Comparison of ENCODE assay signal across 8 cellular contexts in the genomic region with DNA sequence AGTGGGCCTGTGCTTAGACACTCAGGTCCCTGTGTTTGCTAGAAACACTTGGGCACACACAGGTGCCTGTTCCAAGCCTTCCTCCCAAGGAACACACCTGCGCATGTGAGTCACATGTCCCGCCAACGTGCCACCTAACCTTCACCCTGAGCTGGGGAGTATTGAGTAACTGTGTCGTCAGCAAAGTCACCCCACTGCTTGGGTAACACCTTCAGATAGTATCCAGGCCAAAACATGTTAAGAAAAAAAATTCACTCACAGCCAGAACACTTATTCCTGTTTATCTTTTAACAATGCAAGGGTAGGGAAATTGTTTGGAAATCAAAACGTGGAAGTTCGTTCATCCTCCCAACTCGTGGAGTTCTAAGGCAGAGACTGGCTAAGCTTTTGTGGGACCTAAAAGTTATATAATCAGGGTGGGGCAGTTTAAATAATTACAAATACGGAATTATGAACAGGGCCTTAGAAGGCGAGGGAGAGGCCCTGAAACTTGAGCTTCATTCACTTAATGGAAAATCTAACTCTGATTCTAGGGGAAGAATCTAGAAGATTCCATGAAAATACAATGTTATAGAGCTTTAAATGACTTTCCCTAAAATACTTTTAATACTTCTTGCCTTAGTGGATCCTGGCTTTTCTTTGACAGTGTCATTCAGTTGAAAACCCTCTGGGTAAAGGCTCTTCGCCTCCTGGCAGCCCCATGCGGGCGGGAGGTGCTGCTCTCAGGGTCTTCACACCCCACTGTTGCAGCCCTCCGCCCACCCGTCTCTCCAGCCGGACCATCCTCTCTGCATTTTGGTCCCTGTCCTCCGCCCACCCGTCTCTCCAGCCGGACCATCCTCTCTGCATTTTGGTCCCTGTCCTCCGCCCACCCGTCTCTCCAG. TPM values are rescaled to one million over a fixed set of nuclear protein-coding genes. Genes with fewer than 3 reads are reported as not detected.
DNase-seq lines count a peak whose midpoint lies in the region; ATAC-seq, FAIRE-seq and TF ChIP-seq lines count a peak whose summit lies in the region.

No MANE protein-coding gene starts in this region.

- H3K9me3 Mint-ChIP-seq in activated CD4-positive, alpha-beta T cell treated with anti-CD3 and anti-CD28 coated beads, Interleukin-2, amount 10 ng/mL, durations not matched to agents 7 days and 5 days, result peaks cover 3% of the 10 kb centered on the region

- peak overlapping the region; percentile 30 for H3K27ac ChIP-seq in endothelial cell of umbilical vein (ENCODE audit: insufficient read depth, low read depth, low read length)
- no peak overlapping the region for H3K27ac ChIP-seq in neural cell (ENCODE audit: low read length)
- H3K27ac ChIP-seq in upper lobe of right lung, result peak overlapping the region; percentile 88

- peak overlapping the region; percentile 43 for H2AFZ ChIP-seq in endothelial cell of umbilical vein (ENCODE audit: low read depth, low read length)
- H2AFZ ChIP-seq in neural cell (ENCODE audit: low read depth, low read length), result no peak overlapping the region

- H4K20me1 ChIP-seq in endothelial cell of umbilical vein (replicated peaks; ENCODE audit: control insufficient read depth, extremely low read depth, insufficient read depth, low read length) (no peaks in the 10 kb centered on the region), neural cell (ENCODE audit: insufficient read depth) (no peaks in the 10 kb centered on the region)

- H3K9me1 ChIP-seq in endothelial cell of umbilical vein (replicated peaks; ENCODE audit: control insufficient read depth, extremely low read depth, insufficient read depth, low read length), result no peaks in the 10 kb centered on the region

- TF ChIP-seq CTCF in endothelial cell of umbilical vein (IDR thresholded peaks at IDR 0.05; ENCODE audit: extremely low read depth in 1 of 2, insufficient read depth in 1 of 2, low read depth in 1 of 2, low read length in 2 of 2), result no peak
- TF ChIP-seq CTCF in neural cell (IDR thresholded peaks at IDR 0.05; ENCODE audit: poor library complexity, severe bottlenecking), result no peak
- TF ChIP-seq CTCF in upper lobe of right lung (IDR thresholded peaks at IDR 0.05), result no peak

- POLR2A ChIA-PET in activated CD4-positive, alpha-beta T cell treated with anti-CD3 and anti-CD28 coated beads, Interleukin-2, amount 10 ng/mL, durations not matched to agents 7 days and 5 days (lab: Charles Lee), result no interaction called here
- POLR2A ChIA-PET in endothelial cell of umbilical vein (lab: Charles Lee), result interaction anchor here (1.3 kb wide), 1 partner anchor 131 kb away, joined by 4 read pairs; no protein-coding TSS in a partner anchor

- BruUV-seq in endothelial cell of umbilical vein (replicated peaks; lab: Mats Ljungman, UMichigan), result no TSS peak

- dilution Hi-C loops in endothelial cell of umbilical vein (cut with MboI; ENCODE audit: extremely low pct_ligation_motif_present, low sequenced_read_pairs), result no loop called here

- no peak overlapping the region for H3K4me3 Mint-ChIP-seq in activated CD4-positive, alpha-beta T cell treated with anti-CD3 and anti-CD28 coated beads, Interleukin-2, amount 10 ng/mL, durations not matched to agents 7 days and 5 days

- H3K27ac Mint-ChIP-seq in activated CD4-positive, alpha-beta T cell treated with anti-CD3 and anti-CD28 coated beads, Interleukin-2, amount 10 ng/mL, durations not matched to agents 7 days and 5 days, result peak overlapping the region; percentile 63

- H3K9ac ChIP-seq in endothelial cell of umbilical vein (replicated peaks; ENCODE audit: extremely low read depth, insufficient read depth, low read length), result no peak overlapping the region
- peak overlapping the region; percentile 39 for H3K9ac ChIP-seq in neural cell (ENCODE audit: low read length)

- CTCF ChIA-PET in activated CD4-positive, alpha-beta T cell treated with anti-CD3 and anti-CD28 coated beads, Interleukin-2, amount 10 ng/mL, durations not matched to agents 7 days and 5 days (lab: Charles Lee), result interaction anchor here (0.9 to 2.3 kb wide), 8 partner anchors 8 to 131 kb away, joined by 3 to 10 read pairs (median 4); no protein-coding TSS in a partner anchor
- CTCF ChIA-PET in endothelial cell of umbilical vein (lab: Charles Lee), result interaction anchor here (0.9 to 4.9 kb wide), 7 partner anchors 8 to 279 kb away, joined by 3 to 89 read pairs (median 14); no protein-coding TSS in a partner anchor

- H3K36me3 ChIP-seq in endothelial cell of umbilical vein (ENCODE audit: control insufficient read depth in 2 of 2, extremely low read depth in 1 of 2, insufficient read depth in 2 of 2, low read length in 2 of 2) (no peaks in the 10 kb centered on the region), neural cell (ENCODE audit: insufficient read depth, low read length) (no peaks in the 10 kb centered on the region), upper lobe of right lung (no peaks in the 10 kb centered on the region)

- H3K4me3 ChIP-seq in endothelial cell of umbilical vein (replicated peaks in 1 of 3; ENCODE audit: insufficient read depth in 1 of 3, low read depth in 1 of 3, low read length in 3 of 3) (no peak overlapping the region), neural cell (ENCODE audit: low read length) (peak overlapping the region; percentile 74), upper lobe of right lung (peak overlapping the region; percentile 19)

- peaks cover 25% of the 10 kb centered on the region for H3K4me1 Mint-ChIP-seq in activated CD4-positive, alpha-beta T cell treated with anti-CD3 and anti-CD28 coated beads, Interleukin-2, amount 10 ng/mL, durations not matched to agents 7 days and 5 days

- no peaks in the 10 kb centered on the region for H3K79me2 ChIP-seq in endothelial cell of umbilical vein (ENCODE audit: control insufficient read depth, insufficient read depth, low read length)
- H3K79me2 ChIP-seq in neural cell (replicated peaks; ENCODE audit: insufficient read depth, low read length), result no peaks in the 10 kb centered on the region

- peak; percentile 27 for DNase-seq in EH (ENCODE audit: low read depth)
- peak; percentile 32 for DNase-seq in activated CD4-positive, alpha-beta T cell treated with anti-CD3 and anti-CD28 coated beads, Interleukin-2, amount 10 ng/mL, durations not matched to agents 7 days and 5 days
- DNase-seq in endothelial cell of umbilical vein (ENCODE audit: low read depth, low spot score), result peak; percentile 33
- DNase-seq in upper lobe of right lung, result peak; percentile 93
- DNase-seq in NCI-H510A (lab: John Stamatoyannopoulos, UW), result no peak

- peaks cover 13% of the 10 kb centered on the region for H3K4me1 ChIP-seq in endothelial cell of umbilical vein (ENCODE audit: control insufficient read depth, extremely low read depth, insufficient read depth, low read length)
- peaks cover 26% of the 10 kb centered on the region for H3K4me1 ChIP-seq in upper lobe of right lung

- H3K9me2 ChIP-seq in neural cell (ENCODE audit: insufficient read depth, low read length), result no peaks in the 10 kb centered on the region

- ATAC-seq in upper lobe of right lung (peak; percentile 56), GM21515 (IDR thresholded peaks at IDR 0.05; ENCODE audit: unreplicated experiment) (no peak), HG03039 (IDR thresholded peaks at IDR 0.05; ENCODE audit: unreplicated experiment) (no peak)

- FAIRE-seq in endothelial cell of umbilical vein (lab: Jason Lieb, UNC), result no peak

- H3K4me2 ChIP-seq in endothelial cell of umbilical vein (ENCODE audit: insufficient read depth, low read length) (no peak overlapping the region), neural cell (ENCODE audit: low read length) (no peak overlapping the region)

- H3K9me3 ChIP-seq in endothelial cell of umbilical vein (replicated peaks; ENCODE audit: control insufficient read depth, insufficient read depth, low read length) (no peaks in the 10 kb centered on the region), neural cell (ENCODE audit: low read length) (no peaks in the 10 kb centered on the region), upper lobe of right lung (no peaks in the 10 kb centered on the region)

- H3K27me3 ChIP-seq in endothelial cell of umbilical vein (ENCODE audit: control insufficient read depth in 2 of 2, insufficient read depth in 2 of 2, low read length in 2 of 2), result no peaks in the 10 kb centered on the region
- no peaks in the 10 kb centered on the region for H3K27me3 ChIP-seq in neural cell (ENCODE audit: insufficient read depth, low read depth, low read length)
- H3K27me3 ChIP-seq in upper lobe of right lung, result no peaks in the 10 kb centered on the region

- no peak for TF ChIP-seq POLR2A in endothelial cell of umbilical vein (IDR thresholded peaks at IDR 0.05; ENCODE audit: low read depth, low read length)

- no peak for TF ChIP-seq RAD21 in neural cell (conservative IDR thresholded peaks at IDR 0.05)

- intact Hi-C loops in endothelial cell of umbilical vein (cut with micrococcal nuclease), result loop anchor here (1.0 kb wide), 1 partner anchor 30 kb away; no protein-coding TSS in a partner anchor
- intact Hi-C loops in upper lobe of right lung (cut with DNase I), result no loop called here

- no peak for TF ChIP-seq EP300 in neural cell (conservative IDR thresholded peaks at IDR 0.05; ENCODE audit: poor library complexity, severe bottlenecking)

- H3K36me3 Mint-ChIP-seq in activated CD4-positive, alpha-beta T cell treated with anti-CD3 and anti-CD28 coated beads, Interleukin-2, amount 10 ng/mL, durations not matched to agents 7 days and 5 days (ENCODE audit: low read depth), result peaks cover 2% of the 10 kb centered on the region

- H3F3A ChIP-seq in neural cell (ENCODE audit: insufficient read depth, low read length, poor library complexity, severe bottlenecking), result peaks cover 3% of the 10 kb centered on the region

- peaks cover 2% of the 10 kb centered on the region for H3K27me3 Mint-ChIP-seq in activated CD4-positive, alpha-beta T cell treated with anti-CD3 and anti-CD28 coated beads, Interleukin-2, amount 10 ng/mL, durations not matched to agents 7 days and 5 days

RNA-seq across cellular contexts. Expression of gene ADIPOR2, which starts 30.3 kb away (rescaled TPM):
- 10 to 100 TPM; 47.7 to 51.7 TPM for total RNA-seq in activated CD4-positive, alpha-beta T cell treated with anti-CD3 and anti-CD28 coated beads, Interleukin-2, amount 10 ng/mL, durations not matched to agents 7 days and 5 days
- total RNA-seq in endothelial cell of umbilical vein (57.3 and 59.4 TPM in 2 replicates), upper lobe of right lung (96.0 TPM)
- polyA plus RNA-seq in endothelial cell of umbilical vein (20.7 and 22.5 TPM in 2 replicates), neural cell (18.5 and 20.7 TPM in 2 replicates)
- 22.4 and 24.0 TPM in 2 replicates for polyA plus RNA-seq in endothelial cell of umbilical vein (2011; cell fraction: cytosol; rRNA removed)
- polyA plus RNA-seq in endothelial cell of umbilical vein (2011; cell fraction: nucleus; rRNA removed), result 34.1 and 36.6 TPM in 2 replicates
- polyA plus RNA-seq in endothelial cell of umbilical vein (2012), result 30.4 and 36.7 TPM in 2 replicates
- polyA minus RNA-seq in endothelial cell of umbilical vein (54.4 and 56.2 TPM in 2 replicates), neural cell (29.9 and 33.7 TPM in 2 replicates)
- 29.5 TPM for polyA minus RNA-seq in endothelial cell of umbilical vein (2011; cell fraction: cytosol; rRNA and poly(A)+ RNA removed)
- 34.4 and 59.3 TPM in 2 replicates for polyA minus RNA-seq in endothelial cell of umbilical vein (2011; cell fraction: nucleus; rRNA and poly(A)+ RNA removed)

RNA-seq across cellular contexts. Expression of gene WNT5B, which starts 31.5 kb away (rescaled TPM):
- under 1 TPM in 1 of 2 experiments, not detected in 1; 0.15 TPM for total RNA-seq in activated CD4-positive, alpha-beta T cell treated with anti-CD3 and anti-CD28 coated beads, Interleukin-2, amount 10 ng/mL, durations not matched to agents 7 days and 5 days
- total RNA-seq in endothelial cell of umbilical vein, result not detected in 2 replicates
- 0.18 TPM in 1 of 2 replicates, not detected in the other for polyA plus RNA-seq in endothelial cell of umbilical vein
- polyA plus RNA-seq in endothelial cell of umbilical vein (2011; cell fraction: cytosol; rRNA removed), result 0.04 TPM in 1 of 2 replicates, not detected in the other
- 0.07 TPM in 1 of 2 replicates, not detected in the other for polyA plus RNA-seq in endothelial cell of umbilical vein (2011; cell fraction: nucleus; rRNA removed)
- polyA plus RNA-seq in endothelial cell of umbilical vein (2012), result not detected in 2 replicates
- 0.19 TPM in 1 of 2 replicates, not detected in the other for polyA minus RNA-seq in endothelial cell of umbilical vein
- not detected for polyA minus RNA-seq in endothelial cell of umbilical vein (2011; cell fraction: cytosol; rRNA and poly(A)+ RNA removed)
- not detected in 2 replicates for polyA minus RNA-seq in endothelial cell of umbilical vein (2011; cell fraction: nucleus; rRNA and poly(A)+ RNA removed)
- polyA plus RNA-seq in neural cell, result 17.0 and 17.4 TPM in 2 replicates
- polyA minus RNA-seq in neural cell, result 23.3 and 28.7 TPM in 2 replicates
- 2.3 TPM for total RNA-seq in upper lobe of right lung

Comparison
In these comparisons a context has a peak if more than half of its experiments do, and no peak if none do; other contexts are left out.
1. H3K4me3 ChIP-seq: peak in neural cell (single experiment) and upper lobe of right lung (single experiment); none in endothelial cell of umbilical vein (0 of 3).